ENCODE assay signal across 12 cellular contexts in the genomic region with DNA sequence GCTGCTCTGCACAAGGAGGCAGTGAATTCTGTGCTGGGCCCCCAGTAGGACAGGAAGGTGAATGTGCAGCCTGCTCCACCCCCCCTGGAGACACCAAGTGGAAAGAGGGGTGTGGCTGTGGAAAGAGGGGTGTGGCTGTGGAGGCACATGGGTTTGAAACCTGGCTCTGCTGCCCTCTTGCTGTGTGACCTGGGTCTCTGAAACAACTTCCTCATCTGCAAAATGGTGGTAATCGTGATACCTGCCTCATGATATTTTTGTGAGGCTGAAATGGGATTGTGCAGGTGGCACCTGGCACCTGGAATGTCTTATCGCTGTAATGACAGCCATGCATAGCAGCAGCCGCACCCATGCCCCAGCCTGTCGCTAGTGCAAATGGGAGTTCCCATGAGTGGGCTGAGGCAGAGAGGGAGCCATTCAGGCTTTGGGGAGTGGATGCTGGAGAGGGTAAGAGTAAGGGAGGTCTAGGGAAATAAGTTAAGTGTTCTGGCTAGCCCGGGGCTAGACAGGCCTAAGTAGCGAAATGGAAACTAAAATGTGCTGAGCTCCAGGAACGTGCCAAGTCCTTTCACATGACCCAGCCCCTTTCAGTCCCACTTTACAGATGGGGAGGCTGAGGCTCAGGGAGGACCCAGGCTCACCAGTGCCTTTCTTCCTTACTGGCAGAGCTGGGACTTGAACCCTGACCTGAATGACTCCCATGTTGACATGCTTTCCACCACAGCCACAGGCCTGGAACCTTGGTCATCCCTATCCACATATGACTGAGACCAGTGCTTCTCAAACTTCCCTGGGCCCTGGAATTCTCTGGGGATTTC. TPM values are rescaled to one million over a fixed set of nuclear protein-coding genes. Genes with fewer than 3 reads are reported as not detected.
DNase-seq lines count a peak whose midpoint lies in the region; ATAC-seq and TF ChIP-seq lines count a peak whose summit lies in the region.
"Had no signal": no experiment of that assay in that cellular context is flagged by ENCODE, and none has a peak within 500 bp of the region (broad histone marks: within the 10 kb centered on the region; RNA-seq: fewer than 3 reads in every experiment).

No MANE protein-coding gene starts in this region.

- no peak for TF ChIP-seq RAD21 in SK-N-SH (IDR thresholded peaks at IDR 0.05; ENCODE audit: low read length)

- H2AFZ ChIP-seq in SK-N-SH (ENCODE audit: low read depth), result no peak overlapping the region

- H3K9me3 ChIP-seq in mucosa of descending colon (no peaks in the 10 kb centered on the region), SK-N-SH (no peaks in the 10 kb centered on the region)

- H3K4me2 ChIP-seq in SK-N-SH, result no peak overlapping the region

- H3K36me3 ChIP-seq in mucosa of descending colon (ENCODE audit: low read depth) (no peaks in the 10 kb centered on the region), SK-N-SH (replicated peaks in 1 of 2; ENCODE audit: control insufficient read depth in 1 of 2, insufficient read depth in 2 of 2, low read length in 1 of 2) (no peaks in the 10 kb centered on the region)

- H3K27ac Mint-ChIP-seq in WTC11, result no peak overlapping the region
- H3K27ac Mint-ChIP-seq in activated T-helper 1 cell treated with anti-CD3 and anti-CD28 coated beads, Interleukin-12 subunit alpha, Interleukin-12 subunit beta, Interleukin-2, Interleukin-4 antibody, amounts not matched to agents 30 ng/mL and 10 ng/mL and 1 ng/mL, durations not matched to agents 14 hours and 24 hours and 36 hours, result no peak overlapping the region
- H3K27ac Mint-ChIP-seq: natural killer cell had no signal

- peaks cover 5% of the 10 kb centered on the region for H3K9me3 Mint-ChIP-seq in WTC11
- peaks cover 5% of the 10 kb centered on the region for H3K9me3 Mint-ChIP-seq in activated T-helper 1 cell treated with anti-CD3 and anti-CD28 coated beads, Interleukin-12 subunit alpha, Interleukin-12 subunit beta, Interleukin-2, Interleukin-4 antibody, amounts not matched to agents 30 ng/mL and 10 ng/mL and 1 ng/mL, durations not matched to agents 14 hours and 24 hours and 36 hours

- TF ChIP-seq EP300 in SK-N-SH (IDR thresholded peaks at IDR 0.05; ENCODE audit: borderline replicate concordance in 1 of 2, low read depth in 1 of 2, low read length in 1 of 2), result no peak

- TF ChIP-seq CTCF in WTC11 (IDR thresholded peaks at IDR 0.05), result no peak
- no peak for TF ChIP-seq CTCF in mucosa of descending colon (IDR thresholded peaks at IDR 0.05)
- TF ChIP-seq CTCF in SK-N-SH (IDR thresholded peaks at IDR 0.05), result no peak

- H3K9ac ChIP-seq in SK-N-SH, result no peak overlapping the region

- POLR2A ChIA-PET in WTC11 (lab: Charles Lee) (no interaction called here), SK-N-SH (lab: Yijun Ruan, JAX) (no interaction called here)

- no peaks in the 10 kb centered on the region for H3K27me3 Mint-ChIP-seq in WTC11 (ENCODE audit: low read depth)
- H3K27me3 Mint-ChIP-seq in activated T-helper 1 cell treated with anti-CD3 and anti-CD28 coated beads, Interleukin-12 subunit alpha, Interleukin-12 subunit beta, Interleukin-2, Interleukin-4 antibody, amounts not matched to agents 30 ng/mL and 10 ng/mL and 1 ng/mL, durations not matched to agents 14 hours and 24 hours and 36 hours (ENCODE audit: insufficient read depth), result peaks cover 8% of the 10 kb centered on the region

- in situ Hi-C loops in KBM-7 (cut with MboI; ENCODE audit: low pct_unique_long_range_greater_than_20kb, low sequenced_read_pairs), result no loop called here

- intact Hi-C loops in mucosa of descending colon (cut with DNase I, micrococcal nuclease), result no loop called here
- intact Hi-C loops in activated T-helper 1 cell treated with anti-CD3 and anti-CD28 coated beads, Interleukin-12 subunit alpha, Interleukin-12 subunit beta, Interleukin-2, Interleukin-4 antibody, amounts not matched to agents 30 ng/mL and 10 ng/mL and 1 ng/mL, durations not matched to agents 14 hours and 24 hours and 36 hours (cut with micrococcal nuclease), result no loop called here

- H3K27ac ChIP-seq in SK-N-SH (ENCODE audit: low read depth in 2 of 2, low read length in 1 of 2), result no peak overlapping the region

- peak; percentile 38 for DNase-seq in NK-92 treated with Interleukin-12 subunit alpha and Interleukin-12 subunit beta, amount 100 ng/mL, for 24 hours (lab: John Stamatoyannopoulos, UW)
- DNase-seq in NK-92 (lab: John Stamatoyannopoulos, UW; ENCODE audit: unreplicated experiment) (no peak), KBM-7 (peak; percentile 67), WTC11 (ENCODE audit: low spot score) (no peak), mucosa of descending colon (peak in 1 of 3 donors; percentile 48), SK-N-SH (no peak), NCI-H774 (lab: John Stamatoyannopoulos, UW) (no peak)
- no peak for DNase-seq in activated T-helper 1 cell treated with anti-CD3 and anti-CD28 coated beads, Interleukin-12 subunit alpha, Interleukin-12 subunit beta, Interleukin-2, Interleukin-4 antibody, amounts not matched to agents 30 ng/mL and 10 ng/mL and 1 ng/mL, durations not matched to agents 14 hours and 24 hours and 36 hours (ENCODE audit: low spot score)
- DNase-seq: activated CD8-positive, alpha-beta memory T cell treated with anti-CD3 and anti-CD28 coated beads, Interleukin-2, amount 50 U/mL, for 48 hours; cerebellar nuclear complex; hypothalamus; natural killer cell had no signal

- peaks cover 6% of the 10 kb centered on the region for H3K36me3 Mint-ChIP-seq in WTC11
- peaks cover 3% of the 10 kb centered on the region for H3K36me3 Mint-ChIP-seq in activated T-helper 1 cell treated with anti-CD3 and anti-CD28 coated beads, Interleukin-12 subunit alpha, Interleukin-12 subunit beta, Interleukin-2, Interleukin-4 antibody, amounts not matched to agents 30 ng/mL and 10 ng/mL and 1 ng/mL, durations not matched to agents 14 hours and 24 hours and 36 hours (ENCODE audit: low read depth)
- H3K36me3 Mint-ChIP-seq: natural killer cell had no signal

- peaks cover 15% of the 10 kb centered on the region for H3K27me3 ChIP-seq in SK-N-SH (ENCODE audit: insufficient read depth)

- WGBS in SK-N-SH (ENCODE audit: low lambda C conversion rate), result 61% methylated on average over 7 of the region's 7 CpGs

- no peak overlapping the region for H3K4me3 Mint-ChIP-seq in WTC11
- H3K4me3 Mint-ChIP-seq in activated T-helper 1 cell treated with anti-CD3 and anti-CD28 coated beads, Interleukin-12 subunit alpha, Interleukin-12 subunit beta, Interleukin-2, Interleukin-4 antibody, amounts not matched to agents 30 ng/mL and 10 ng/mL and 1 ng/mL, durations not matched to agents 14 hours and 24 hours and 36 hours, result no peak overlapping the region
- H3K4me3 Mint-ChIP-seq: natural killer cell had no signal

- no peaks in the 10 kb centered on the region for H3K9me2 ChIP-seq in SK-N-SH

- H3K4me3 ChIP-seq in mucosa of descending colon (no peak overlapping the region), SK-N-SH (ENCODE audit: low read depth in 2 of 2, low read length in 1 of 2) (no peak overlapping the region)

- CTCF ChIA-PET in WTC11 (lab: Charles Lee) (interaction anchor here (1.0 to 4.3 kb wide), 4 partner anchors 9 to 72 kb away, joined by 3 to 58 read pairs (median 4); no protein-coding TSS in a partner anchor), SK-N-SH (lab: Yijun Ruan, JAX) (interaction anchor here (0.6 to 7.0 kb wide), 5 partner anchors 13 to 365 kb away, joined by 3 to 52 read pairs (median 3); partner anchors contain the start of gene SLC29A3)

- H3K4me1 ChIP-seq in mucosa of descending colon (ENCODE audit: low read depth) (no peaks in the 10 kb centered on the region), SK-N-SH (ENCODE audit: control insufficient read depth in 1 of 2, insufficient read depth in 2 of 2, low read depth in 1 of 2, low read length in 1 of 2) (no peaks in the 10 kb centered on the region)

- H3K4me1 Mint-ChIP-seq in WTC11, result peaks cover 29% of the 10 kb centered on the region
- no peaks in the 10 kb centered on the region for H3K4me1 Mint-ChIP-seq in activated T-helper 1 cell treated with anti-CD3 and anti-CD28 coated beads, Interleukin-12 subunit alpha, Interleukin-12 subunit beta, Interleukin-2, Interleukin-4 antibody, amounts not matched to agents 30 ng/mL and 10 ng/mL and 1 ng/mL, durations not matched to agents 14 hours and 24 hours and 36 hours (ENCODE audit: low read depth)

- no peaks in the 10 kb centered on the region for H4K20me1 ChIP-seq in SK-N-SH (ENCODE audit: insufficient read depth)

- ATAC-seq in WTC11 (peak; percentile 40), mucosa of descending colon (peak; percentile 74)
- ATAC-seq: natural killer cell had no signal

- H3F3A ChIP-seq in SK-N-SH (replicated peaks; ENCODE audit: insufficient read depth), result peaks cover 3% of the 10 kb centered on the region

- no peaks in the 10 kb centered on the region for H3K79me2 ChIP-seq in SK-N-SH (ENCODE audit: insufficient read depth)

TF ChIP-seq in WTC11, 78 proteins besides CTCF, POLR2A, EP300 and RAD21 (continues in another document):
- TF ChIP-seq CREB1 (CRISPR knock-in tag; IDR thresholded peaks at IDR 0.05), result no peak
- no peak for TF ChIP-seq ATF1 (CRISPR knock-in tag; IDR thresholded peaks at IDR 0.05)

TF ChIP-seq in SK-N-SH, 30 proteins besides CTCF, POLR2A, EP300 and RAD21 (continues in another document):
- no peak for TF ChIP-seq POLR2AphosphoS5 (IDR thresholded peaks at IDR 0.05; ENCODE audit: low read depth, low read length)
- TF ChIP-seq JUND (IDR thresholded peaks at IDR 0.05), result no peak
- TF ChIP-seq RCOR1 (IDR thresholded peaks at IDR 0.05; ENCODE audit: low read length), result no peak
- no peak for TF ChIP-seq SIN3A (IDR thresholded peaks at IDR 0.05; ENCODE audit: borderline replicate concordance, low read depth, low read length)
- no peak for TF ChIP-seq MXI1 (IDR thresholded peaks at IDR 0.05; ENCODE audit: low read depth, low read length)
- no peak for TF ChIP-seq MAX (IDR thresholded peaks at IDR 0.05; ENCODE audit: low read depth)
- TF ChIP-seq RFX5 (IDR thresholded peaks at IDR 0.05; ENCODE audit: low read length), result no peak

RNA-seq across cellular contexts. Expression of gene C10orf105, which starts 35.0 kb away (rescaled TPM):
- total RNA-seq in WTC11 (2021) (0.48 to 0.99 TPM (median 0.85 TPM) in 3 replicates), mucosa of descending colon (under 1 TPM in 1 of 3 donors, not detected in 2; 0.10 TPM)
- not detected in 2 replicates for polyA plus RNA-seq in SK-N-SH (2012; rRNA removed)
- polyA plus RNA-seq in SK-N-SH (2012; cell fraction: cytosol; rRNA removed), result under 0.01 TPM in 1 of 2 replicates, not detected in the other
- 0.01 TPM in 2 replicates for polyA plus RNA-seq in SK-N-SH (2012; cell fraction: nucleus; rRNA removed)
- 0.18 and 0.32 TPM in 2 replicates for total RNA-seq in activated T-helper 1 cell treated with anti-CD3 and anti-CD28 coated beads, Interleukin-12 subunit alpha, Interleukin-12 subunit beta, Interleukin-2, Interleukin-4 antibody, amounts not matched to agents 30 ng/mL and 10 ng/mL and 1 ng/mL, durations not matched to agents 14 hours and 24 hours and 36 hours

Comparison
In these comparisons a context has a peak if more than half of its experiments do, and no peak if none do; other contexts are left out.
1. DNase-seq: peak in NK-92 treated with Interleukin-12 subunit alpha and Interleukin-12 subunit beta, amount 100 ng/mL, for 24 hours (single experiment) and KBM-7 (single experiment); none in NK-92 (single experiment), WTC11 (single experiment), SK-N-SH (single experiment), activated T-helper 1 cell treated with anti-CD3 and anti-CD28 coated beads, Interleukin-12 subunit alpha, Interleukin-12 subunit beta, Interleukin-2, Interleukin-4 antibody, amounts not matched to agents 30 ng/mL and 10 ng/mL and 1 ng/mL, durations not matched to agents 14 hours and 24 hours and 36 hours (single experiment) and NCI-H774 (single experiment).